ENCODE assay signal across 3 cellular contexts in the genomic region with DNA sequence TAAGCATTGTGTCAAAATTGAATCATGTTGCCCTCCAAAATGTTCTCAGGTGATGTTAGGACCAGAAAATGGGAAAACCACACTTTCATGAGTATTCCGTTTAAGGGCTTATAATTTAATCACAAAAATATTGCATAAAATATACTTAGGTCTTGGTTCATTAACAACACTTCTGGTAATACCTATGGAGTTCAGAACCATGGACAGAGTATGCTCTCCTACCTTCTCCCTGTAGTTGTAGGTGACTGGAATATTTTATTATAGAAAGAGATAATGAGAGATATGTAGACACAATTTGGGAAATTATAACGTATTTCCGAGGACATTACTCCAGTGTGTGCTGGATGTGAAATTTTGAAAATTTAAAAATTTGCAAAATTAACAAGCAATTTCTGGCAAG.
TF ChIP-seq lines count a peak whose summit lies in the region.

No MANE protein-coding gene starts in this region.

TF ChIP-seq in SK-N-SH, 30 proteins besides CTCF, POLR2A, EP300 and RAD21:
- no peak for TF ChIP-seq NFIC (IDR thresholded peaks at IDR 0.05; ENCODE audit: borderline replicate concordance)
- TF ChIP-seq RCOR1 (IDR thresholded peaks at IDR 0.05; ENCODE audit: low read length) = no peak
- TF ChIP-seq, protein P1, sequence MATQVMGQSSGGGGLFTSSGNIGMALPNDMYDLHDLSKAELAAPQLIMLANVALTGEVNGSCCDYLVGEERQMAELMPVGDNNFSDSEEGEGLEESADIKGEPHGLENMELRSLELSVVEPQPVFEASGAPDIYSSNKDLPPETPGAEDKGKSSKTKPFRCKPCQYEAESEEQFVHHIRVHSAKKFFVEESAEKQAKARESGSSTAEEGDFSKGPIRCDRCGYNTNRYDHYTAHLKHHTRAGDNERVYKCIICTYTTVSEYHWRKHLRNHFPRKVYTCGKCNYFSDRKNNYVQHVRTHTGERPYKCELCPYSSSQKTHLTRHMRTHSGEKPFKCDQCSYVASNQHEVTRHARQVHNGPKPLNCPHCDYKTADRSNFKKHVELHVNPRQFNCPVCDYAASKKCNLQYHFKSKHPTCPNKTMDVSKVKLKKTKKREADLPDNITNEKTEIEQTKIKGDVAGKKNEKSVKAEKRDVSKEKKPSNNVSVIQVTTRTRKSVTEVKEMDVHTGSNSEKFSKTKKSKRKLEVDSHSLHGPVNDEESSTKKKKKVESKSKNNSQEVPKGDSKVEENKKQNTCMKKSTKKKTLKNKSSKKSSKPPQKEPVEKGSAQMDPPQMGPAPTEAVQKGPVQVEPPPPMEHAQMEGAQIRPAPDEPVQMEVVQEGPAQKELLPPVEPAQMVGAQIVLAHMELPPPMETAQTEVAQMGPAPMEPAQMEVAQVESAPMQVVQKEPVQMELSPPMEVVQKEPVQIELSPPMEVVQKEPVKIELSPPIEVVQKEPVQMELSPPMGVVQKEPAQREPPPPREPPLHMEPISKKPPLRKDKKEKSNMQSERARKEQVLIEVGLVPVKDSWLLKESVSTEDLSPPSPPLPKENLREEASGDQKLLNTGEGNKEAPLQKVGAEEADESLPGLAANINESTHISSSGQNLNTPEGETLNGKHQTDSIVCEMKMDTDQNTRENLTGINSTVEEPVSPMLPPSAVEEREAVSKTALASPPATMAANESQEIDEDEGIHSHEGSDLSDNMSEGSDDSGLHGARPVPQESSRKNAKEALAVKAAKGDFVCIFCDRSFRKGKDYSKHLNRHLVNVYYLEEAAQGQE (IDR thresholded peaks at IDR 0.05; ENCODE audit: low read depth, low read length) = peak; percentile 80
- TF ChIP-seq YY1 (IDR thresholded peaks at IDR 0.05; ENCODE audit: low read depth) = no peak
- TF ChIP-seq FOXJ3 (CRISPR knock-in tag; IDR thresholded peaks at IDR 0.05) = no peak
- TF ChIP-seq EZH2phosphoT487 (IDR thresholded peaks at IDR 0.05; ENCODE audit: borderline replicate concordance, low read depth) = no peak
- TF ChIP-seq TAF1 (IDR thresholded peaks at IDR 0.05; ENCODE audit: borderline replicate concordance, low read depth, low read length) = no peak

TF ChIP-seq in SK-N-SH treated with all-trans-retinoic acid at 6 μM for 48 hours, 23 proteins besides CTCF, POLR2A, EP300 and RAD21:
- TF ChIP-seq ZFP30 (CRISPR knock-in tag; IDR thresholded peaks at IDR 0.05) = no peak
- TF ChIP-seq BACH2 (CRISPR knock-in tag; IDR thresholded peaks at IDR 0.05; ENCODE audit: borderline replicate concordance) = no peak
- TF ChIP-seq ZNF8 (CRISPR knock-in tag; IDR thresholded peaks at IDR 0.05) = no peak
- no peak for TF ChIP-seq TOX (CRISPR knock-in tag; IDR thresholded peaks at IDR 0.05; ENCODE audit: borderline replicate concordance)
- TF ChIP-seq, protein P2, sequence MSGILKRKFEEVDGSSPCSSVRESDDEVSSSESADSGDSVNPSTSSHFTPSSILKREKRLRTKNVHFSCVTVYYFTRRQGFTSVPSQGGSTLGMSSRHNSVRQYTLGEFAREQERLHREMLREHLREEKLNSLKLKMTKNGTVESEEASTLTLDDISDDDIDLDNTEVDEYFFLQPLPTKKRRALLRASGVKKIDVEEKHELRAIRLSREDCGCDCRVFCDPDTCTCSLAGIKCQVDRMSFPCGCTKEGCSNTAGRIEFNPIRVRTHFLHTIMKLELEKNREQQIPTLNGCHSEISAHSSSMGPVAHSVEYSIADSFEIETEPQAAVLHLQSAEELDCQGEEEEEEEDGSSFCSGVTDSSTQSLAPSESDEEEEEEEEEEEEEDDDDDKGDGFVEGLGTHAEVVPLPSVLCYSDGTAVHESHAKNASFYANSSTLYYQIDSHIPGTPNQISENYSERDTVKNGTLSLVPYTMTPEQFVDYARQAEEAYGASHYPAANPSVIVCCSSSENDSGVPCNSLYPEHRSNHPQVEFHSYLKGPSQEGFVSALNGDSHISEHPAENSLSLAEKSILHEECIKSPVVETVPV (CRISPR knock-in tag; IDR thresholded peaks at IDR 0.05) = no peak

TF ChIP-seq in K562, 482 proteins besides CTCF, POLR2A, EP300 and RAD21:
- TF ChIP-seq L3MBTL2 (IDR thresholded peaks at IDR 0.05) = no peak
- TF ChIP-seq, protein P3, sequence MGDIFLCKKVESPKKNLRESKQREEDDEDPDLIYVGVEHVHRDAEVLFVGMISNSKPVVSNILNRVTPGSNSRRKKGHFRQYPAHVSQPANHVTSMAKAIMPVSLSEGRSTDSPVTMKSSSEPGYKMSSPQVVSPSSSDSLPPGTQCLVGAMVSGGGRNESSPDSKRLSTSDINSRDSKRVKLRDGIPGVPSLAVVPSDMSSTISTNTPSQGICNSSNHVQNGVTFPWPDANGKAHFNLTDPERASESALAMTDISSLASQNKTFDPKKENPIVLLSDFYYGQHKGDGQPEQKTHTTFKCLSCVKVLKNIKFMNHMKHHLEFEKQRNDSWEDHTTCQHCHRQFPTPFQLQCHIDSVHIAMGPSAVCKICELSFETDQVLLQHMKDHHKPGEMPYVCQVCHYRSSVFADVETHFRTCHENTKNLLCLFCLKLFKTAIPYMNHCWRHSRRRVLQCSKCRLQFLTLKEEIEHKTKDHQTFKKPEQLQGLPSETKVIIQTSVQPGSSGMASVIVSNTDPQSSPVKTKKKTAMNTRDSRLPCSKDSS (IDR thresholded peaks at IDR 0.05; ENCODE audit: low read depth, partially characterized antibody) = no peak
- TF ChIP-seq MIER1 (IDR thresholded peaks at IDR 0.05; ENCODE audit: low read depth) = peak; percentile 72; the same call in 1 of the 2 replicates
- TF ChIP-seq, protein P4, sequence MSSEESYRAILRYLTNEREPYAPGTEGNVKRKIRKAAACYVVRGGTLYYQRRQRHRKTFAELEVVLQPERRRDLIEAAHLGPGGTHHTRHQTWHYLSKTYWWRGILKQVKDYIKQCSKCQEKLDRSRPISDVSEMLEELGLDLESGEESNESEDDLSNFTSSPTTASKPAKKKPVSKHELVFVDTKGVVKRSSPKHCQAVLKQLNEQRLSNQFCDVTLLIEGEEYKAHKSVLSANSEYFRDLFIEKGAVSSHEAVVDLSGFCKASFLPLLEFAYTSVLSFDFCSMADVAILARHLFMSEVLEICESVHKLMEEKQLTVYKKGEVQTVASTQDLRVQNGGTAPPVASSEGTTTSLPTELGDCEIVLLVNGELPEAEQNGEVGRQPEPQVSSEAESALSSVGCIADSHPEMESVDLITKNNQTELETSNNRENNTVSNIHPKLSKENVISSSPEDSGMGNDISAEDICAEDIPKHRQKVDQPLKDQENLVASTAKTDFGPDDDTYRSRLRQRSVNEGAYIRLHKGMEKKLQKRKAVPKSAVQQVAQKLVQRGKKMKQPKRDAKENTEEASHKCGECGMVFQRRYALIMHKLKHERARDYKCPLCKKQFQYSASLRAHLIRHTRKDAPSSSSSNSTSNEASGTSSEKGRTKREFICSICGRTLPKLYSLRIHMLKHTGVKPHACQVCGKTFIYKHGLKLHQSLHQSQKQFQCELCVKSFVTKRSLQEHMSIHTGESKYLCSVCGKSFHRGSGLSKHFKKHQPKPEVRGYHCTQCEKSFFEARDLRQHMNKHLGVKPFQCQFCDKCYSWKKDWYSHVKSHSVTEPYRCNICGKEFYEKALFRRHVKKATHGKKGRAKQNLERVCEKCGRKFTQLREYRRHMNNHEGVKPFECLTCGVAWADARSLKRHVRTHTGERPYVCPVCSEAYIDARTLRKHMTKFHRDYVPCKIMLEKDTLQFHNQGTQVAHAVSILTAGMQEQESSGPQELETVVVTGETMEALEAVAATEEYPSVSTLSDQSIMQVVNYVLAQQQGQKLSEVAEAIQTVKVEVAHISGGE (CRISPR knock-in tag; IDR thresholded peaks at IDR 0.05) = no peak
- TF ChIP-seq, protein P1 (CRISPR knock-in tag; IDR thresholded peaks at IDR 0.05; ENCODE audit: low read depth) = 0 out of 2 replicates have a peak, but pooled peaks have one; percentile 49
- TF ChIP-seq BRF1 (IDR thresholded peaks at IDR 0.05; ENCODE audit: borderline replicate concordance, extremely low read depth, insufficient read length) = no peak
- peak; percentile 84 for TF ChIP-seq EHMT2 (IDR thresholded peaks at IDR 0.05)
- TF ChIP-seq SMARCE1 (IDR thresholded peaks at IDR 0.05) = no peak
